In genomic region chr12:40502322-40502721, GRCh38 we compare ENCODE assay signal across 13 cellular contexts.
DNase-seq lines count a peak whose midpoint lies in the region; ATAC-seq, FAIRE-seq and TF ChIP-seq lines count a peak whose summit lies in the region.
"Had no signal": no experiment of that assay in that cellular context is flagged by ENCODE, and none has a peak within 500 bp of the region (broad histone marks: within the 10 kb centered on the region; RNA-seq: fewer than 3 reads in every experiment).

No MANE protein-coding gene starts in this region.

- H4K20me1 ChIP-seq in K562 (replicated peaks; ENCODE audit: control insufficient read depth, insufficient read depth, low read length), result no peaks in the 10 kb centered on the region

- no peak for TF ChIP-seq CTCF in K562 (IDR thresholded peaks at IDR 0.05 in 2 of 3, conservative IDR thresholded peaks at IDR 0.05 in 1 of 3; ENCODE audit: insufficient read depth in 2 of 3, low read depth in 1 of 3, low read length in 3 of 3)

- H3K4me2 ChIP-seq in K562 (ENCODE audit: insufficient read depth, low read length), result no peak overlapping the region

- H2AFZ ChIP-seq in K562 (ENCODE audit: low read depth, low read length), result no peak overlapping the region

- no peak for TF ChIP-seq RAD21 in K562 (CRISPR knock-in tag; conservative IDR thresholded peaks at IDR 0.05 in 1 of 2, IDR thresholded peaks at IDR 0.05 in 1 of 2)

- TF ChIP-seq POLR2A in K562 (conservative IDR thresholded peaks at IDR 0.05), result no peak
- no peak for TF ChIP-seq POLR2A in erythroblast (IDR thresholded peaks at IDR 0.05; ENCODE audit: low read length)

- 2% methylated on average over 3 of the region's 3 CpGs for WGBS in K562 (ENCODE audit: insufficient coverage, low coverage, missing lambda C conversion rate)

- intact Hi-C loops in K562 (cut with micrococcal nuclease), result no loop called here
- intact Hi-C loops in Right ventricle myocardium superior (cut with DNase I), result no loop called here

- CTCF ChIA-PET in K562 (lab: Yijun Ruan, JAX; ENCODE audit: low intra/inter-chr PET ratio), result no interaction called here

- no peaks in the 10 kb centered on the region for H3K79me2 ChIP-seq in K562 (ENCODE audit: control insufficient read depth, insufficient read depth, low read length)

- no peaks in the 10 kb centered on the region for H3K27me3 ChIP-seq in K562 (ENCODE audit: control insufficient read depth in 2 of 2, insufficient read depth in 2 of 2, low read length in 2 of 2)
- H3K27me3 ChIP-seq: heart right ventricle had no signal

- DNase-seq in K562 (ENCODE audit: extremely low read depth in 1 of 4, low spot score in 3 of 4) (peak in 1 of 4 experiments; percentile 1), erythroblast (lab: John Stamatoyannopoulos, UW) (no peak), Right ventricle myocardium superior (no peak)
- DNase-seq: activated CD8-positive, alpha-beta memory T cell treated with anti-CD3 and anti-CD28 coated beads, Interleukin-2, amount 50 U/mL, for 4 hours; activated naive CD8-positive, alpha-beta T cell treated with anti-CD3 and anti-CD28 coated beads, Interleukin-2, amount 10 ng/mL, durations not matched to agents 7 days and 5 days; cerebellar nuclear complex; heart right ventricle; NCI-H1417 had no signal

- peak; percentile 79 for ATAC-seq in GM18868 (IDR thresholded peaks at IDR 0.05; ENCODE audit: unreplicated experiment)
- ATAC-seq in GM21786 (IDR thresholded peaks at IDR 0.05; ENCODE audit: unreplicated experiment), result peak; percentile 67
- peak; percentile 61 for ATAC-seq in HG03565 (IDR thresholded peaks at IDR 0.05; ENCODE audit: unreplicated experiment)
- ATAC-seq in K562, result no peak
- no peak for ATAC-seq in GM18498 (IDR thresholded peaks at IDR 0.05; ENCODE audit: unreplicated experiment)
- ATAC-seq in Right ventricle myocardium superior (ENCODE audit: poor library complexity), result no peak
- ATAC-seq: heart right ventricle had no signal

- in situ Hi-C loops in K562 (cut with MboI), result no loop called here

- H3K9me1 ChIP-seq in K562 (ENCODE audit: control insufficient read depth, insufficient read depth, low read length), result no peaks in the 10 kb centered on the region

- no peak overlapping the region for H3K9ac ChIP-seq in K562 (ENCODE audit: insufficient read depth in 1 of 2, low read depth in 2 of 2, low read length in 2 of 2)

- no peaks in the 10 kb centered on the region for H3K4me1 ChIP-seq in K562 (replicated peaks in 1 of 2; ENCODE audit: control insufficient read depth in 2 of 2, insufficient read depth in 2 of 2, low read length in 2 of 2)
- H3K4me1 ChIP-seq: heart right ventricle had no signal

- H3K9me3 ChIP-seq in K562 (replicated peaks; ENCODE audit: control insufficient read depth, insufficient read depth, low read depth, low read length), result no peaks in the 10 kb centered on the region
- H3K9me3 ChIP-seq: heart right ventricle had no signal

- no peak overlapping the region for H3K4me3 ChIP-seq in K562
- H3K4me3 ChIP-seq: heart right ventricle had no signal

- no peaks in the 10 kb centered on the region for H3K36me3 ChIP-seq in K562 (ENCODE audit: control insufficient read depth, insufficient read depth, low read length)
- H3K36me3 ChIP-seq: heart right ventricle had no signal

- POLR2A ChIA-PET in K562 (lab: Yijun Ruan, JAX), result interaction anchor here (0.6 kb wide), 1 partner anchor 1256 kb away, joined by 3 read pairs; no protein-coding TSS in a partner anchor

- H3K27ac ChIP-seq in K562 (ENCODE audit: extremely low read depth, low read depth, low read length), result no peak overlapping the region
- H3K27ac ChIP-seq: C4-2B, heart right ventricle had no signal

- FAIRE-seq in K562 (lab: Jason Lieb, UNC), result no peak

- BruUV-seq in K562 (replicated peaks; lab: Mats Ljungman, UMichigan), result no TSS peak

- TF ChIP-seq EP300 in K562 (IDR thresholded peaks at IDR 0.05; ENCODE audit: low read length), result no peak

TF ChIP-seq in K562, 482 proteins besides CTCF, POLR2A, EP300 and RAD21:
- TF ChIP-seq TCF3 (CRISPR knock-in tag; IDR thresholded peaks at IDR 0.05), result peak; percentile 45; the same call in 1 of the 2 replicates
- TF ChIP-seq KAT7 (CRISPR knock-in tag; IDR thresholded peaks at IDR 0.05; ENCODE audit: borderline replicate concordance), result no peak
- no peak for TF ChIP-seq CXXC5 (CRISPR knock-in tag; IDR thresholded peaks at IDR 0.05)
- TF ChIP-seq FOS (IDR thresholded peaks at IDR 0.05; ENCODE audit: extremely low read depth, insufficient read length), result no peak
- TF ChIP-seq NCOA4 (IDR thresholded peaks at IDR 0.05; ENCODE audit: partially characterized antibody), result no peak
- TF ChIP-seq EP400 (IDR thresholded peaks at IDR 0.05), result no peak
- TF ChIP-seq CLOCK (CRISPR knock-in tag; IDR thresholded peaks at IDR 0.05; ENCODE audit: borderline replicate concordance), result no peak
- no peak for TF ChIP-seq ZBTB1 (CRISPR knock-in tag; IDR thresholded peaks at IDR 0.05; ENCODE audit: borderline replicate concordance, low read depth)
- TF ChIP-seq KLF16 (IDR thresholded peaks at IDR 0.05), result no peak
- no peak for TF ChIP-seq MEF2A (IDR thresholded peaks at IDR 0.05; ENCODE audit: control insufficient read depth, low read depth, low read length)
- TF ChIP-seq ZNF146 (CRISPR knock-in tag; IDR thresholded peaks at IDR 0.05; ENCODE audit: unreplicated experiment), result no peak
- peak; percentile 51; the same call in 1 of the 2 replicates for TF ChIP-seq SPI1 (IDR thresholded peaks at IDR 0.05; ENCODE audit: borderline replicate concordance, low read depth, low read length)
- TF ChIP-seq CBFA2T3 (IDR thresholded peaks at IDR 0.05), result 0 out of 2 replicates have a peak, but pooled peaks have one; percentile 14
- TF ChIP-seq CHD4 (IDR thresholded peaks at IDR 0.05; ENCODE audit: insufficient read depth, insufficient replicate concordance, low read depth, low read length, poor library complexity, severe bottlenecking), result no peak
- no peak for TF ChIP-seq KLF13 (tag; IDR thresholded peaks at IDR 0.05; ENCODE audit: borderline replicate concordance, low read depth)

Comparison
In these comparisons a context has a peak if more than half of its experiments do, and no peak if none do; other contexts are left out.
1. ATAC-seq: peak in GM18868 (single experiment), GM21786 (single experiment) and HG03565 (single experiment); none in K562 (single experiment), GM18498 (single experiment) and Right ventricle myocardium superior (single experiment).